21 cellular contexts compared by ENCODE assay signal in the genomic region with DNA sequence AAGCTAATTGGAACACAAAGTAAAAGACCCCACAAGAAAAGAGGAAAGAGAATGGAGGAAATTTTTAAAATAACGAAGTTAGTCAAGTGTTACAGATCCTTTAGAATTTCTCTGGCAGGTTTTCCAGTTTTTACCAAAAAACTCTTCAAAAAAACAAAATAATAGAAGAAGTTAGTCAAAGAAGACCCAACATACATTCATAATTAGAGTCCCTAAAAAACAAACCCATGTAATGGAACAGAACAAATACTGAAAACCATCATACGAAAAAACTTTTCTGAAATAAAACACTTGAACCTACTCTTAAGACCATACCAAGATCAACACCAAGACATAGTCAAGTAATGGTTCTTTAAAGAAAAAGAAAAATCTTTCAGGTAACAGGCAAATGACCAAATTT. TPM values are rescaled to one million over a fixed set of nuclear protein-coding genes. Genes with fewer than 3 reads are reported as not detected.
DNase-seq lines count a peak whose midpoint lies in the region; ATAC-seq and TF ChIP-seq lines count a peak whose summit lies in the region.
"Had no signal": no experiment of that assay in that cellular context is flagged by ENCODE, and none has a peak within 500 bp of the region (broad histone marks: within the 10 kb centered on the region; RNA-seq: fewer than 3 reads in every experiment).

No MANE protein-coding gene starts in this region.

- H3K9me3 ChIP-seq in CD4-positive, alpha-beta T cell (ENCODE audit: control insufficient read depth, low read length) = peaks cover 8% of the 10 kb centered on the region
- H3K9me3 ChIP-seq: HAP-1 had no signal

- CTCF ChIA-PET in activated CD4-positive, alpha-beta T cell treated with anti-CD3 and anti-CD28 coated beads for 36 hours (lab: Charles Lee) = interaction anchor here (0.6 to 1.7 kb wide), 5 partner anchors 9 to 31 kb away, joined by 3 to 8 read pairs (median 4); no protein-coding TSS in a partner anchor
- CTCF ChIA-PET in CD4-positive, alpha-beta T cell (lab: Charles Lee) = interaction anchor here (1.3 to 1.6 kb wide), 2 partner anchors 105 to 115 kb away, joined by 6 to 8 read pairs; a partner anchor contains a TSS
- CTCF ChIA-PET in T-cell (lab: Charles Lee) = interaction anchor here in 1 of 2 donors (1.2 to 2.3 kb wide), 2 partner anchors 16 to 65 kb away, joined by 4 to 9 read pairs; a partner anchor contains a TSS

- ATAC-seq in activated CD4-positive, alpha-beta T cell treated with anti-CD3 and anti-CD28 coated beads for 36 hours = no peak
- no peak for ATAC-seq in CD4-positive, alpha-beta T cell (ENCODE audit: poor library complexity)
- ATAC-seq in T-cell (replicated peaks in 1 of 4) (no peak), GM19324 (IDR thresholded peaks at IDR 0.05; ENCODE audit: low FRiP score, unreplicated experiment) (no peak), GM21447 (IDR thresholded peaks at IDR 0.05; ENCODE audit: unreplicated experiment) (no peak), GM19035 (IDR thresholded peaks at IDR 0.05; ENCODE audit: unreplicated experiment) (no peak)
- no peak for ATAC-seq in activated naive CD8-positive, alpha-beta T cell treated with anti-CD3 and anti-CD28 coated beads, Interleukin-2, amount 50 U/mL, for 24 hours

- no peak overlapping the region for H3K27ac ChIP-seq in CD4-positive, alpha-beta T cell (ENCODE audit: low read depth, low read length)
- H3K27ac ChIP-seq: PC-9, RWPE1 had no signal

- H3K27me3 Mint-ChIP-seq in activated CD4-positive, alpha-beta T cell treated with anti-CD3 and anti-CD28 coated beads for 36 hours = no peaks in the 10 kb centered on the region
- no peaks in the 10 kb centered on the region for H3K27me3 Mint-ChIP-seq in CD4-positive, alpha-beta T cell
- H3K27me3 Mint-ChIP-seq in T-cell = no peaks in the 10 kb centered on the region
- no peaks in the 10 kb centered on the region for H3K27me3 Mint-ChIP-seq in activated naive CD8-positive, alpha-beta T cell treated with anti-CD3 and anti-CD28 coated beads, Interleukin-2, amount 50 U/mL, for 24 hours

- H3K9me3 Mint-ChIP-seq in activated CD4-positive, alpha-beta T cell treated with anti-CD3 and anti-CD28 coated beads for 36 hours (ENCODE audit: low read depth) = peaks cover 8% of the 10 kb centered on the region
- peaks cover 5% of the 10 kb centered on the region for H3K9me3 Mint-ChIP-seq in CD4-positive, alpha-beta T cell
- peaks cover 2 to 15% (median 2%) of the 10 kb centered on the region in 3 donors for H3K9me3 Mint-ChIP-seq in T-cell
- H3K9me3 Mint-ChIP-seq in activated naive CD8-positive, alpha-beta T cell treated with anti-CD3 and anti-CD28 coated beads, Interleukin-2, amount 50 U/mL, for 24 hours = peaks cover 21% of the 10 kb centered on the region

- POLR2A ChIA-PET in activated CD4-positive, alpha-beta T cell treated with anti-CD3 and anti-CD28 coated beads for 36 hours (lab: Charles Lee) = no interaction called here
- POLR2A ChIA-PET in CD4-positive, alpha-beta T cell (lab: Charles Lee) = interaction anchor here (1.0 to 2.6 kb wide), 4 partner anchors 11 to 65 kb away, joined by 3 to 40 read pairs (median 14); a partner anchor contains a TSS
- POLR2A ChIA-PET in T-cell (lab: Charles Lee) = interaction anchor here (0.6 to 1.0 kb wide), 2 partner anchors 8 to 31 kb away, joined by 3 to 4 read pairs; no protein-coding TSS in a partner anchor

- intact Hi-C loops in activated CD4-positive, alpha-beta T cell treated with anti-CD3 and anti-CD28 coated beads for 36 hours (cut with DNase I, micrococcal nuclease) = no loop called here
- intact Hi-C loops in CD4-positive, alpha-beta T cell (cut with DNase I, micrococcal nuclease) = loop anchor here in 1 of 2 experiments (5.0 kb wide), 1 partner anchor 38 kb away; no protein-coding TSS in a partner anchor

- H3K4me3 Mint-ChIP-seq in activated CD4-positive, alpha-beta T cell treated with anti-CD3 and anti-CD28 coated beads for 36 hours = no peak overlapping the region
- H3K4me3 Mint-ChIP-seq in CD4-positive, alpha-beta T cell = peak overlapping the region; percentile 54
- H3K4me3 Mint-ChIP-seq in T-cell = peak overlapping the region in 1 of 3 donors; percentile 17
- H3K4me3 Mint-ChIP-seq in activated naive CD8-positive, alpha-beta T cell treated with anti-CD3 and anti-CD28 coated beads, Interleukin-2, amount 50 U/mL, for 24 hours = no peak overlapping the region

- no peaks in the 10 kb centered on the region for H3K27me3 ChIP-seq in CD4-positive, alpha-beta T cell (ENCODE audit: control insufficient read depth, insufficient read depth, low read length)
- H3K27me3 ChIP-seq: MG63 had no signal

- no peak for TF ChIP-seq CTCF in CD4-positive, alpha-beta T cell (IDR thresholded peaks at IDR 0.05)

- H3K27ac Mint-ChIP-seq in activated CD4-positive, alpha-beta T cell treated with anti-CD3 and anti-CD28 coated beads for 36 hours = peak overlapping the region; percentile 70
- H3K27ac Mint-ChIP-seq in CD4-positive, alpha-beta T cell = peak overlapping the region; percentile 83
- peak overlapping the region; percentile 41 to 61 for H3K27ac Mint-ChIP-seq in T-cell
- H3K27ac Mint-ChIP-seq in activated naive CD8-positive, alpha-beta T cell treated with anti-CD3 and anti-CD28 coated beads, Interleukin-2, amount 50 U/mL, for 24 hours = peak overlapping the region; percentile 21

- peaks cover 63% of the 10 kb centered on the region for H3K4me1 Mint-ChIP-seq in activated CD4-positive, alpha-beta T cell treated with anti-CD3 and anti-CD28 coated beads for 36 hours
- peaks cover 69% of the 10 kb centered on the region for H3K4me1 Mint-ChIP-seq in CD4-positive, alpha-beta T cell (ENCODE audit: low read depth)
- peaks cover 66 to 77% (median 67%) of the 10 kb centered on the region in 3 donors for H3K4me1 Mint-ChIP-seq in T-cell
- peaks cover 55% of the 10 kb centered on the region for H3K4me1 Mint-ChIP-seq in activated naive CD8-positive, alpha-beta T cell treated with anti-CD3 and anti-CD28 coated beads, Interleukin-2, amount 50 U/mL, for 24 hours

- peaks cover 39% of the 10 kb centered on the region for H3K36me3 Mint-ChIP-seq in activated CD4-positive, alpha-beta T cell treated with anti-CD3 and anti-CD28 coated beads for 36 hours (ENCODE audit: low read depth)
- H3K36me3 Mint-ChIP-seq in CD4-positive, alpha-beta T cell (ENCODE audit: low read depth) = peaks cover 42% of the 10 kb centered on the region
- H3K36me3 Mint-ChIP-seq in T-cell = peaks cover 25% of the 10 kb centered on the region
- H3K36me3 Mint-ChIP-seq in activated naive CD8-positive, alpha-beta T cell treated with anti-CD3 and anti-CD28 coated beads, Interleukin-2, amount 50 U/mL, for 24 hours (ENCODE audit: low read depth) = peaks cover 34% of the 10 kb centered on the region

- DNase-seq in activated CD4-positive, alpha-beta T cell treated with anti-CD3 and anti-CD28 coated beads for 36 hours = no peak
- DNase-seq in activated CD4-positive, alpha-beta T cell treated with anti-CD3 and anti-CD28 coated beads, Interleukin-2, amount 50 U/mL, for 4 hours = no peak
- DNase-seq in CD4-positive, alpha-beta T cell = no peak
- DNase-seq in T-cell = no peak
- no peak for DNase-seq in activated naive CD8-positive, alpha-beta T cell treated with anti-CD3 and anti-CD28 coated beads, Interleukin-2, amount 50 U/mL, for 24 hours
- DNase-seq: DMS79, IMR-90, Kasumi-1, MG63, NCI-H1048, NCI-H1436, NCI-H1930, NCI-H226, NCI-H524 treated with DMSO at 0.1 percent for 48 hours, PC-9, SIG-M5 had no signal

RNA-seq across cellular contexts. Expression of a gene that starts 31.6 kb away (rescaled TPM):
- total RNA-seq in activated CD4-positive, alpha-beta T cell treated with anti-CD3 and anti-CD28 coated beads for 36 hours = 10 to 100 TPM; 50.8 to 65.0 TPM
- total RNA-seq in CD4-positive, alpha-beta T cell = 10 to 100 TPM; 60.8 to 62.9 TPM
- 10 to 100 TPM; 44.9 to 59.4 (median 46.8) TPM for total RNA-seq in T-cell

Comparison
In these comparisons a context has a peak if more than half of its experiments do, and no peak if none do; other contexts are left out.
1. H3K27ac Mint-ChIP-seq: peak in every context shown above with its lines; median percentile 83 in CD4-positive, alpha-beta T cell; 70 in activated CD4-positive, alpha-beta T cell treated with anti-CD3 and anti-CD28 coated beads for 36 hours; 51 in T-cell; 21 in activated naive CD8-positive, alpha-beta T cell treated with anti-CD3 and anti-CD28 coated beads, Interleukin-2, amount 50 U/mL, for 24 hours.